Comparison of ENCODE assay signal across 15 cellular contexts in the genomic region with DNA sequence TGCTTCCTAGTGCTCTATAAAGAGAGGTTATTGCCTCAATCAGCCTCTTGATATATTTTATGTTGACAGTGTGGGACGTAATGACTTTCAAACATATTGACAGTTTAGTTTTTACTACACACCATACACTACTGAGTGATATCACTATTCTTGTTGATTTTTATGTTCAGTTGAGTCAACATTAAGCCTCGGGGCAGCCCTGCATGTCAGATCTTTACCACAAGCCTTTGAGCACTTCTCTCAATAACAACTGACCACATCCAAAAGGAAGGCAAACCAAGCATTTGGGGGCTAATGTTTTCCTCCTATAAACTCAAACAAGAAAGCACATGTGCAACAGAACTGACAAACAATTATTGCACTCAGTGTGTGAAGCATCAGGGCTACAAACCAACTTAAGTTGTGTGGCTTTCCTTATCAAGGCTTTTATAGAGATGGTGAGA.
A peak's percentile ranks its signal among the peaks of the same experiment; 100 is the strongest.
DNase-seq lines count a peak whose midpoint lies in the region; ATAC-seq, FAIRE-seq and TF ChIP-seq lines count a peak whose summit lies in the region.
"Had no signal": no experiment of that assay in that cellular context is flagged by ENCODE, and none has a peak within 500 bp of the region (broad histone marks: within the 10 kb centered on the region; RNA-seq: fewer than 3 reads in every experiment).

No MANE protein-coding gene starts in this region.

- no peak overlapping the region for H2BK12ac ChIP-seq in mesenchymal stem cell (ENCODE audit: low read length in 2 of 2)

- no peak overlapping the region for H4K91ac ChIP-seq in mesenchymal stem cell (ENCODE audit: low read length)

- no peak overlapping the region for H2AFZ ChIP-seq in mesenchymal stem cell (ENCODE audit: low read depth, low read length)

- peak overlapping the region; percentile 45 for H3K27ac ChIP-seq in VCaP
- no peak overlapping the region for H3K27ac ChIP-seq in mesenchymal stem cell (ENCODE audit: low read length, poor library complexity, severe bottlenecking)
- H3K27ac ChIP-seq in stomach, result no peak overlapping the region
- H3K27ac ChIP-seq: esophagus squamous epithelium, KMS-11 had no signal

- H3K36me3 Mint-ChIP-seq in T-cell, result no peaks in the 10 kb centered on the region
- H3K36me3 Mint-ChIP-seq: activated naive CD4-positive, alpha-beta T cell treated with anti-CD3 and anti-CD28 coated beads, Interleukin-2, amount 10 ng/mL, durations not matched to agents 7 days and 5 days; CD4-positive, alpha-beta memory T cell had no signal

- H3K79me1 ChIP-seq in mesenchymal stem cell (replicated peaks; ENCODE audit: low read length, poor library complexity, severe bottlenecking), result no peaks in the 10 kb centered on the region

- TF ChIP-seq POLR2A in stomach (IDR thresholded peaks at IDR 0.05), result no peak

- no peaks in the 10 kb centered on the region for H3K4me1 Mint-ChIP-seq in T-cell
- H3K4me1 Mint-ChIP-seq: activated naive CD4-positive, alpha-beta T cell treated with anti-CD3 and anti-CD28 coated beads, Interleukin-2, amount 10 ng/mL, durations not matched to agents 7 days and 5 days; CD4-positive, alpha-beta memory T cell; immature natural killer cell had no signal

- H2BK5ac ChIP-seq in mesenchymal stem cell (ENCODE audit: low read depth, low read length, poor library complexity, severe bottlenecking), result no peak overlapping the region

- no peak overlapping the region for H2BK120ac ChIP-seq in mesenchymal stem cell (ENCODE audit: low read depth, low read length)

- TF ChIP-seq CTCF in VCaP (conservative IDR thresholded peaks at IDR 0.05) (no peak), stomach (IDR thresholded peaks at IDR 0.05) (no peak)

- H3K4me1 ChIP-seq in mesenchymal stem cell (ENCODE audit: control insufficient read depth, insufficient read depth, low read depth, low read length), result peaks cover 4% of the 10 kb centered on the region
- peaks cover 0 to 33% (median 5%) of the 10 kb centered on the region in 4 donors for H3K4me1 ChIP-seq in stomach

- 3% methylated on average over 1 of the region's 2 CpGs for WGBS in mesenchymal stem cell
- 14 to 46% (median 30%) methylated on average over 2 of the region's 2 CpGs for WGBS in stomach, 5 donors

- TF ChIP-seq EP300 in stomach (IDR thresholded peaks at IDR 0.05), result no peak

- CTCF ChIA-PET in T-cell (lab: Charles Lee), result no interaction called here

- no peak overlapping the region for H3K18ac ChIP-seq in mesenchymal stem cell (ENCODE audit: low read depth in 1 of 2, low read length in 2 of 2)

- no peaks in the 10 kb centered on the region for H3K36me3 ChIP-seq in mesenchymal stem cell (ENCODE audit: control insufficient read depth in 1 of 2, insufficient read depth in 2 of 2, low read depth in 1 of 2, low read length in 2 of 2)
- no peaks in the 10 kb centered on the region for H3K36me3 ChIP-seq in stomach
- H3K36me3 ChIP-seq: esophagus squamous epithelium had no signal

- intact Hi-C loops in stomach (cut with DNase I; ENCODE audit: low total_unique reads), result no loop called here

- H3K4ac ChIP-seq in mesenchymal stem cell (ENCODE audit: low read depth in 1 of 2, low read length in 2 of 2), result no peak overlapping the region

- no peak overlapping the region for H3K4me2 ChIP-seq in mesenchymal stem cell (ENCODE audit: low read length, poor library complexity, severe bottlenecking)
- H3K4me2 ChIP-seq: KMS-11 had no signal

- H3K4me3 ChIP-seq in mesenchymal stem cell (ENCODE audit: insufficient read depth in 1 of 2, low read depth in 1 of 2, low read length in 2 of 2), result no peak overlapping the region
- H3K4me3 ChIP-seq in stomach, result no peak overlapping the region
- H3K4me3 ChIP-seq: esophagus squamous epithelium had no signal

- DNase-seq in DMS153 (lab: John Stamatoyannopoulos, UW) (peak; percentile 84), mesenchymal stem cell (peak; percentile 88), T-cell (no peak), GM19239 (ENCODE audit: insufficient read length, low spot score) (no peak), stomach (no peak)
- no peak for DNase-seq in activated CD4-positive, alpha-beta T cell treated with anti-CD3 and anti-CD28 coated beads, Interleukin-2, amount 50 U/mL, for 4 hours
- DNase-seq: activated naive CD4-positive, alpha-beta T cell treated with anti-CD3 and anti-CD28 coated beads, Interleukin-2, amount 10 ng/mL, durations not matched to agents 7 days and 5 days; CD4-positive, alpha-beta memory T cell; esophagus squamous epithelium; immature natural killer cell; NCI-H2107; stimulated activated CD4-positive, alpha-beta T cell treated with anti-CD3 and anti-CD28 coated beads, Interleukin-4, amount 100 ng/mL, for 4 hours had no signal

- no peak overlapping the region for H3K14ac ChIP-seq in mesenchymal stem cell (ENCODE audit: low read length in 2 of 2)

- no peaks in the 10 kb centered on the region for H3K9me3 ChIP-seq in mesenchymal stem cell (ENCODE audit: control insufficient read depth, low read length)
- H3K9me3 ChIP-seq in stomach, result no peaks in the 10 kb centered on the region
- H3K9me3 ChIP-seq: esophagus squamous epithelium had no signal

- no peak overlapping the region for H2BK15ac ChIP-seq in mesenchymal stem cell (ENCODE audit: low read depth, poor library complexity, severe bottlenecking)

- H3K9me3 Mint-ChIP-seq in T-cell, result no peaks in the 10 kb centered on the region
- H3K9me3 Mint-ChIP-seq: activated naive CD4-positive, alpha-beta T cell treated with anti-CD3 and anti-CD28 coated beads, Interleukin-2, amount 10 ng/mL, durations not matched to agents 7 days and 5 days; immature natural killer cell had no signal

- H3K23ac ChIP-seq in mesenchymal stem cell (ENCODE audit: low read length in 2 of 2), result no peak overlapping the region

- peak overlapping the region; percentile 44 for H3K9ac ChIP-seq in mesenchymal stem cell (ENCODE audit: low read length)
- H3K9ac ChIP-seq: KMS-11 had no signal

- H3K4me3 Mint-ChIP-seq in T-cell, result no peak overlapping the region
- H3K4me3 Mint-ChIP-seq: activated naive CD4-positive, alpha-beta T cell treated with anti-CD3 and anti-CD28 coated beads, Interleukin-2, amount 10 ng/mL, durations not matched to agents 7 days and 5 days; CD4-positive, alpha-beta memory T cell; immature natural killer cell had no signal

- H3K27me3 Mint-ChIP-seq in T-cell, result peaks cover 4 to 7% of the 10 kb centered on the region in 2 donors
- H3K27me3 Mint-ChIP-seq: activated naive CD4-positive, alpha-beta T cell treated with anti-CD3 and anti-CD28 coated beads, Interleukin-2, amount 10 ng/mL, durations not matched to agents 7 days and 5 days had no signal

- H3K27ac Mint-ChIP-seq in T-cell, result no peak overlapping the region
- H3K27ac Mint-ChIP-seq: activated naive CD4-positive, alpha-beta T cell treated with anti-CD3 and anti-CD28 coated beads, Interleukin-2, amount 10 ng/mL, durations not matched to agents 7 days and 5 days; CD4-positive, alpha-beta memory T cell; immature natural killer cell had no signal

- peak; percentile 70 for ATAC-seq in HG02610 (IDR thresholded peaks at IDR 0.05; ENCODE audit: unreplicated experiment)
- ATAC-seq in T-cell (replicated peaks in 1 of 4), result no peak

- POLR2A ChIA-PET in T-cell (lab: Charles Lee), result no interaction called here

- H4K8ac ChIP-seq in mesenchymal stem cell (ENCODE audit: low read length), result no peak overlapping the region

- H3K27me3 ChIP-seq in mesenchymal stem cell (ENCODE audit: control insufficient read depth in 1 of 2, insufficient read depth in 1 of 2, low read length in 2 of 2) (no peaks in the 10 kb centered on the region), stomach (no peaks in the 10 kb centered on the region)
- H3K27me3 ChIP-seq: esophagus squamous epithelium had no signal

- no peak for FAIRE-seq in GM19239 (lab: Jason Lieb, UNC)

- H2AK5ac ChIP-seq in mesenchymal stem cell (ENCODE audit: low read length, severe bottlenecking), result no peak overlapping the region

Comparison
In these comparisons a context has a peak if more than half of its experiments do, and no peak if none do; other contexts are left out.
1. DNase-seq: peak in DMS153 (single experiment) and mesenchymal stem cell (single experiment); none in T-cell (0 of 34), GM19239 (single experiment), activated CD4-positive, alpha-beta T cell treated with anti-CD3 and anti-CD28 coated beads, Interleukin-2, amount 50 U/mL, for 4 hours (0 of 2) and stomach (single experiment).